ENCODE assay signal across 1 cellular context in genomic region chr1:116323419-116323987, GRCh38.
A peak's percentile ranks its signal among the peaks of the same experiment; 100 is the strongest.
TF ChIP-seq lines count a peak whose summit lies in the region.

No MANE protein-coding gene starts in this region.

TF ChIP-seq in HEK293, 187 proteins besides CTCF, POLR2A, EP300 and RAD21:
- no peak for TF ChIP-seq ZBTB11 (tag by site-specific recombination; conservative IDR thresholded peaks at IDR 0.05; ENCODE audit: low read depth)
- 0 out of 2 replicates have a peak, but pooled peaks have one; percentile 7 for TF ChIP-seq TRIM28 (IDR thresholded peaks at IDR 0.05; ENCODE audit: borderline replicate concordance, low read length)
- TF ChIP-seq ZSCAN30 (tag by site-specific recombination; IDR thresholded peaks at IDR 0.05), result no peak
- no peak for TF ChIP-seq ZNF202 (tag by site-specific recombination; IDR thresholded peaks at IDR 0.05; ENCODE audit: borderline replicate concordance)
